Comparison of ENCODE assay signal across 16 cellular contexts in the genomic region with DNA sequence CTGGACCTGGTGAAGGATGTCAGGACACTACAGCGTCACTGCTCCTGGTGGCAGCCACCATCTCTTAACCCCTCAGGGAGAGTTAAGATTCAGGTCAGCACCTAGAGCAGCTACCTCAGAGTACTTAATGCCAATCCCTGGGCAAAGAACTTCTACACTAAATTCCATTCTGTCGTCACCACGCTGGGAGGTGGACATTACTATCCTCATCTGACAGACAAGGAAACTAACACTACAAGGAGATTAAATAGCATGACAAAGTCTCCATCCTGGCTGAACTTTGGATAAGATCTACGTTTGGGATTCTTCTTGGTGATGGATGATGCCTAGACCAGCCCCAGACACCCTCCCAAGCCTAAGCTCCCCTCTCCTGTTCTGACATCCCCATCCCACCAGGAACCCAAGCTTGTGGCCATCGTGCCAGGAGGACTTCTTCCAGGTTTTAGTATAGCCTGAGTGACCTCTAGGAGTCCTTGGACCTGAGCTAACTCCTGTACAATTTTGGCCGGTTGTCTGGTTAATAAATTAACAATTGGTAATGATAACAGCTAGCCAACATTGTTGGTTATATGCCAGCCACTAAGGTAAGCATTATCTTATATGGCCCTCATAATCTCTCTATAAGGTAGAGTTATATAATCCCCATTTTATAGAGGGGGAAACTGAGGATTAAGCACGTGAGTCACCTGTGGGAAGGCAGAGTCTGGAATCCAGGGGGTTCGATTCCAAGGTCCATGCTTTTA. TPM values are rescaled to one million over a fixed set of nuclear protein-coding genes. Genes with fewer than 3 reads are reported as not detected.
A peak's percentile ranks its signal among the peaks of the same experiment; 100 is the strongest.
DNase-seq lines count a peak whose midpoint lies in the region; ATAC-seq, FAIRE-seq and TF ChIP-seq lines count a peak whose summit lies in the region.
"Had no signal": no experiment of that assay in that cellular context is flagged by ENCODE, and none has a peak within 500 bp of the region (broad histone marks: within the 10 kb centered on the region; RNA-seq: fewer than 3 reads in every experiment).

No MANE protein-coding gene starts in this region.

- H3K36me3 ChIP-seq in BE2C (no peaks in the 10 kb centered on the region), bronchial epithelial cell (ENCODE audit: control insufficient read depth, insufficient read depth, low read length) (no peaks in the 10 kb centered on the region), right lobe of liver (no peaks in the 10 kb centered on the region), small intestine (ENCODE audit: control insufficient read depth in 2 of 2, insufficient read depth in 2 of 2, low read length in 2 of 2) (no peaks in the 10 kb centered on the region)
- H3K36me3 ChIP-seq: BLaER1 treated with 17β-estradiol and CSF1 and Interleukin-3, amounts not matched to agents 10 nM and 100 nM had no signal

- DNase-seq in BE2C = no peak
- DNase-seq in bronchial epithelial cell (ENCODE audit: low read depth) = no peak
- DNase-seq in right lobe of liver = no peak
- peak; percentile 80 for DNase-seq in small intestine
- no peak for DNase-seq in activated CD4-positive, CD25-positive, alpha-beta regulatory T cell treated with anti-CD3 and anti-CD28 coated beads, Interleukin-2, amount 50 U/mL, for 72 hours
- DNase-seq in NCI-H1092 (lab: John Stamatoyannopoulos, UW) = no peak
- DNase-seq: Calu3; CD8-positive, alpha-beta T cell; DMS79 treated with DMSO at 0.1 percent for 48 hours; GF-D8; H9 had no signal

- no peaks in the 10 kb centered on the region for H3K36me3 Mint-ChIP-seq in activated T-helper 17 cell treated with anti-CD3 and anti-CD28 coated beads, Interleukin-2, amount 50 U/mL, for 72 hours (ENCODE audit: low read depth)
- H3K36me3 Mint-ChIP-seq: CD8-positive, alpha-beta T cell had no signal

- ATAC-seq in right lobe of liver = peak; percentile 29 to 78 (median 60)
- no peak for ATAC-seq in activated T-helper 17 cell treated with anti-CD3 and anti-CD28 coated beads, Interleukin-2, amount 50 U/mL, for 72 hours (replicated peaks)
- ATAC-seq: CD8-positive, alpha-beta T cell had no signal

- H3K4me3 ChIP-seq in BE2C (ENCODE audit: low read depth, low read length) (peak overlapping the region; percentile 11), bronchial epithelial cell (ENCODE audit: low read depth, low read length) (no peak overlapping the region), right lobe of liver (no peak overlapping the region), small intestine (ENCODE audit: low read depth in 1 of 2, low read length in 2 of 2) (no peak overlapping the region)
- H3K4me3 ChIP-seq: BLaER1 treated with 17β-estradiol and CSF1 and Interleukin-3, amounts not matched to agents 10 nM and 100 nM had no signal

- no peak overlapping the region for H3K27ac Mint-ChIP-seq in activated T-helper 17 cell treated with anti-CD3 and anti-CD28 coated beads, Interleukin-2, amount 50 U/mL, for 72 hours
- H3K27ac Mint-ChIP-seq: CD8-positive, alpha-beta T cell; H9 had no signal

- H3K27ac ChIP-seq in right lobe of liver = no peak overlapping the region
- no peak overlapping the region for H3K27ac ChIP-seq in small intestine (ENCODE audit: low read depth in 1 of 2, low read length in 1 of 2)
- H3K27ac ChIP-seq: 22Rv1; BLaER1 treated with 17β-estradiol and CSF1 and Interleukin-3, amounts not matched to agents 10 nM and 100 nM had no signal

- no peaks in the 10 kb centered on the region for H3K27me3 ChIP-seq in BE2C
- H3K27me3 ChIP-seq in bronchial epithelial cell (ENCODE audit: control insufficient read depth, insufficient read depth, low read length) = peaks cover 2% of the 10 kb centered on the region
- no peaks in the 10 kb centered on the region for H3K27me3 ChIP-seq in right lobe of liver
- no peaks in the 10 kb centered on the region for H3K27me3 ChIP-seq in small intestine (ENCODE audit: control insufficient read depth in 2 of 2, insufficient read depth in 2 of 2, low read length in 2 of 2)
- H3K27me3 ChIP-seq: BLaER1 treated with 17β-estradiol and CSF1 and Interleukin-3, amounts not matched to agents 10 nM and 100 nM had no signal

- intact Hi-C loops in right lobe of liver (cut with DNase I) = no loop called here

- WGBS in right lobe of liver (ENCODE audit: insufficient coverage, low coverage, low lambda C conversion rate, missing lambda C conversion rate) = 55% methylated on average over 7 of the region's 8 CpGs
- 27 to 64% (median 44%) methylated on average over 8 of the region's 8 CpGs for WGBS in small intestine, 3 donors

- TF ChIP-seq POLR2A in right lobe of liver (IDR thresholded peaks at IDR 0.05) = no peak

- FAIRE-seq in bronchial epithelial cell (lab: Jason Lieb, UNC) (peak; percentile 36), small intestine (lab: Jason Lieb, UNC) (no peak)
- FAIRE-seq: H1, HTR-8/SVneo had no signal

- H3K4me1 Mint-ChIP-seq in activated T-helper 17 cell treated with anti-CD3 and anti-CD28 coated beads, Interleukin-2, amount 50 U/mL, for 72 hours = no peaks in the 10 kb centered on the region

- H3K9me3 ChIP-seq in BE2C (no peaks in the 10 kb centered on the region), right lobe of liver (no peaks in the 10 kb centered on the region), small intestine (ENCODE audit: control insufficient read depth, low read depth) (no peaks in the 10 kb centered on the region)
- H3K9me3 ChIP-seq: BLaER1 treated with 17β-estradiol and CSF1 and Interleukin-3, amounts not matched to agents 10 nM and 100 nM had no signal

- H3K4me1 ChIP-seq in BE2C = peaks cover 39% of the 10 kb centered on the region
- H3K4me1 ChIP-seq in right lobe of liver = peaks cover 0 to 7% (median 0%) of the 10 kb centered on the region in 4 donors
- H3K4me1 ChIP-seq in small intestine (ENCODE audit: control insufficient read depth in 2 of 2, insufficient read depth in 1 of 2, low read depth in 1 of 2, low read length in 1 of 2) = peaks cover 0 to 2% of the 10 kb centered on the region in 2 donors

- no peak overlapping the region for H3K4me3 Mint-ChIP-seq in activated T-helper 17 cell treated with anti-CD3 and anti-CD28 coated beads, Interleukin-2, amount 50 U/mL, for 72 hours
- H3K4me3 Mint-ChIP-seq: CD8-positive, alpha-beta T cell; H9 had no signal

- H3K27me3 Mint-ChIP-seq in activated T-helper 17 cell treated with anti-CD3 and anti-CD28 coated beads, Interleukin-2, amount 50 U/mL, for 72 hours = no peaks in the 10 kb centered on the region

- no peaks in the 10 kb centered on the region for H3K9me3 Mint-ChIP-seq in activated T-helper 17 cell treated with anti-CD3 and anti-CD28 coated beads, Interleukin-2, amount 50 U/mL, for 72 hours
- H3K9me3 Mint-ChIP-seq: CD8-positive, alpha-beta T cell; H9 had no signal

- no peak for TF ChIP-seq CTCF in BE2C (IDR thresholded peaks at IDR 0.05; ENCODE audit: low read depth, low read length)
- no peak for TF ChIP-seq CTCF in bronchial epithelial cell (IDR thresholded peaks at IDR 0.05; ENCODE audit: insufficient read depth, low read length, severe bottlenecking)
- TF ChIP-seq CTCF in right lobe of liver (IDR thresholded peaks at IDR 0.05) = no peak

RNA-seq across cellular contexts. Expression of gene C5orf15, which starts 54.8 kb away (rescaled TPM):
- polyA plus RNA-seq in BE2C (2012; ENCODE audit: insufficient read depth, insufficient read length, low read depth) = 84.6 TPM
- total RNA-seq in bronchial epithelial cell = 20.8 and 27.0 TPM in 2 replicates
- total RNA-seq in right lobe of liver = 10 to 100 TPM; 15.0 to 37.5 (median 24.4) TPM
- polyA plus RNA-seq in small intestine = 10 to 100 TPM; 17.3 to 39.2 (median 20.1) TPM
- total RNA-seq in activated T-helper 17 cell treated with anti-CD3 and anti-CD28 coated beads, Interleukin-2, amount 50 U/mL, for 72 hours = 10 to 100 TPM; 17.9 to 36.8 TPM
